ENCODE assay signal across 11 cellular contexts in the genomic region with DNA sequence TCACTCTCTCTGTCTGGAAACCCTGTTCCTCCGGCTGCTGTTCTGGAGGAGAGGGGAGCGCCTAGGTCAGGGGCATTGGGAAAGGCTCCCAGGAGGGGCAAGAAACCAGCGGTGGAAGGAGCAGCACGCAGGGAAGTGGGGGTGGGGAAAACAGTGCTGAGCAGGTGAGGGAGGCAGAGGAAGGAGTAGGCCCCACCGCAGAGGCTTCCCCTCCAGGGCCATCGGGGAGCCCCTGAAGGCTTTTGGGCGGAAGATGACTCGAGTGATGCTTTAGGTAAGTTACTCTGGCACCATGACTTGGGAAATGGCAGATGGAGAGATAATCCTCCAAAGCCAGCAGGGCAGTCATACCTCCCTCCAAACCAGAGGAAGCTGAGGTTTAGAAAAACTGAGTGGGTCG.
DNase-seq lines count a peak whose midpoint lies in the region; ATAC-seq and TF ChIP-seq lines count a peak whose summit lies in the region.
"Had no signal": no experiment of that assay in that cellular context is flagged by ENCODE, and none has a peak within 500 bp of the region (broad histone marks: within the 10 kb centered on the region; RNA-seq: fewer than 3 reads in every experiment).

No MANE protein-coding gene starts in this region.

- peak overlapping the region in 1 of 2 experiments; percentile 65; a peak in 2 of 5 replicates for H3K4me3 Mint-ChIP-seq in H9
- H3K4me3 Mint-ChIP-seq in activated naive CD8-positive, alpha-beta T cell treated with anti-CD3 and anti-CD28 coated beads, Interleukin-2, amount 50 U/mL, for 24 hours = no peak overlapping the region
- H3K4me3 Mint-ChIP-seq in mesothelial cell of epicardium = no peak overlapping the region

- peak overlapping the region; percentile 90 to 99 (median 97) for H3K27ac ChIP-seq in BLaER1 treated with 17β-estradiol and CSF1 and Interleukin-3, amounts not matched to agents 10 nM and 100 nM
- no peak overlapping the region for H3K27ac ChIP-seq in H9 (ENCODE audit: insufficient read length, low read depth, low read length)
- H3K27ac ChIP-seq in neutrophil = peak overlapping the region; percentile 97

- H4K5ac ChIP-seq in H9 (ENCODE audit: insufficient read length, low read depth, low read length) = no peak overlapping the region

- H3K9ac ChIP-seq in BLaER1 treated with 17β-estradiol and CSF1 and Interleukin-3, amounts not matched to agents 10 nM and 100 nM = peak overlapping the region; percentile 74 to 89 (median 85)
- H3K9ac ChIP-seq in H9 (ENCODE audit: extremely low read depth, insufficient read length, low read length) = no peak overlapping the region

- no peak overlapping the region for H3K18ac ChIP-seq in H9 (ENCODE audit: insufficient read length, low read depth, low read length)

- H4K8ac ChIP-seq in H9 (replicated peaks; ENCODE audit: insufficient read length, low read depth, low read length) = no peak overlapping the region

- no peak overlapping the region for H2BK5ac ChIP-seq in H9 (ENCODE audit: insufficient read length, low read length)

- H3T11ph ChIP-seq in H9 (ENCODE audit: low read length) = no peak overlapping the region

- H3K27me3 Mint-ChIP-seq in H9 (ENCODE audit: low read depth) (peaks cover 4% of the 10 kb centered on the region), mesothelial cell of epicardium (ENCODE audit: low read depth) (no peaks in the 10 kb centered on the region)
- no peaks in the 10 kb centered on the region for H3K27me3 Mint-ChIP-seq in activated naive CD8-positive, alpha-beta T cell treated with anti-CD3 and anti-CD28 coated beads, Interleukin-2, amount 50 U/mL, for 24 hours

- no CpG with 5 or more reads among the region's 9 CpGs for WGBS in H9 (ENCODE audit: extremely low coverage, insufficient read length, low lambda C conversion rate)

- H2BK12ac ChIP-seq in H9 (ENCODE audit: insufficient read length, low read depth, low read length) = no peak overlapping the region

- no peak overlapping the region for H2AFZ ChIP-seq in H9 (ENCODE audit: low read length)

- H3K36me3 Mint-ChIP-seq in H9 (ENCODE audit: insufficient read depth in 1 of 3, low read depth in 3 of 3) = peaks cover 2 to 8% (median 6%) of the 10 kb centered on the region in 3 experiments; a peak in 5 of 7 replicates
- H3K36me3 Mint-ChIP-seq in activated naive CD8-positive, alpha-beta T cell treated with anti-CD3 and anti-CD28 coated beads, Interleukin-2, amount 50 U/mL, for 24 hours (ENCODE audit: low read depth) = no peaks in the 10 kb centered on the region
- H3K36me3 Mint-ChIP-seq in mesothelial cell of epicardium = peaks cover 7% of the 10 kb centered on the region

- no peak overlapping the region for H3K56ac ChIP-seq in H9 (ENCODE audit: insufficient read length, low read depth, low read length)

- no peaks in the 10 kb centered on the region for H3K27me3 ChIP-seq in BLaER1 treated with 17β-estradiol and CSF1 and Interleukin-3, amounts not matched to agents 10 nM and 100 nM
- H3K27me3 ChIP-seq in H9 (ENCODE audit: insufficient read depth, low read length) (no peaks in the 10 kb centered on the region), neutrophil (no peaks in the 10 kb centered on the region)
- H3K27me3 ChIP-seq: stomach had no signal

- no peak for TF ChIP-seq CTCF in H9 (conservative IDR thresholded peaks at IDR 0.05)
- TF ChIP-seq CTCF in neutrophil (IDR thresholded peaks at IDR 0.05) = no peak
- TF ChIP-seq CTCF in mesothelial cell of epicardium (IDR thresholded peaks at IDR 0.05; ENCODE audit: unreplicated experiment) = no peak

- H3K27ac Mint-ChIP-seq in H9 (peak overlapping the region in 2 of 3 experiments; percentile 80 to 89; a peak in 3 of 7 replicates), mesothelial cell of epicardium (no peak overlapping the region)
- H3K27ac Mint-ChIP-seq in activated naive CD8-positive, alpha-beta T cell treated with anti-CD3 and anti-CD28 coated beads, Interleukin-2, amount 50 U/mL, for 24 hours = no peak overlapping the region

- peaks cover 0 to 36% (median 0%) of the 10 kb centered on the region in 11 experiments; a peak in 5 of 22 replicates for H3K36me3 ChIP-seq in BLaER1 treated with 17β-estradiol and CSF1 and Interleukin-3, amounts not matched to agents 10 nM and 100 nM
- peaks cover 6% of the 10 kb centered on the region for H3K36me3 ChIP-seq in neutrophil

- no peak overlapping the region for H2BK15ac ChIP-seq in H9 (ENCODE audit: low read depth, low read length)

- H3K14ac ChIP-seq in H9 (ENCODE audit: insufficient read depth, low read length) = no peak overlapping the region

- H3K79me2 ChIP-seq in H9 (ENCODE audit: insufficient read depth, low read length) = no peaks in the 10 kb centered on the region

- H4K91ac ChIP-seq in H9 (ENCODE audit: insufficient read length, low read depth, low read length) = no peak overlapping the region

- DNase-seq in H9 (no peak), mesothelial cell of epicardium (ENCODE audit: low spot score in 2 of 2, unreplicated experiment in 2 of 2) (no peak), mucosa of gallbladder (ENCODE audit: low spot score) (no peak), GOT3 (lab: John Stamatoyannopoulos, UW) (no peak)
- peak; percentile 41 for DNase-seq in activated naive CD8-positive, alpha-beta T cell treated with anti-CD3 and anti-CD28 coated beads, Interleukin-2, amount 50 U/mL, for 24 hours
- DNase-seq: NCI-H510A treated with DMSO at 0.1 percent for 48 hours; stimulated activated CD4-positive, alpha-beta T cell treated with anti-CD3 and anti-CD28 coated beads, Interleukin-2, amount 100 ng/mL, for 24 hours had no signal

- H2AK5ac ChIP-seq in H9 (ENCODE audit: insufficient read length, low read length) = no peak overlapping the region

- ATAC-seq in activated naive CD8-positive, alpha-beta T cell treated with anti-CD3 and anti-CD28 coated beads, Interleukin-2, amount 50 U/mL, for 24 hours = peak; percentile 34
- ATAC-seq in HG02798 (IDR thresholded peaks at IDR 0.05; ENCODE audit: poor library complexity, unreplicated experiment) = no peak

- H3K4me1 ChIP-seq in BLaER1 treated with 17β-estradiol and CSF1 and Interleukin-3, amounts not matched to agents 10 nM and 100 nM = peaks cover 68 to 98% (median 96%) of the 10 kb centered on the region in 10 experiments
- peaks cover 23% of the 10 kb centered on the region for H3K4me1 ChIP-seq in H9 (ENCODE audit: insufficient read depth, low read length)
- peaks cover 73 to 77% of the 10 kb centered on the region in 2 experiments for H3K4me1 ChIP-seq in neutrophil (ENCODE audit: control insufficient read depth in 1 of 2, insufficient read depth in 1 of 2, low read depth in 1 of 2, low read length in 1 of 2)

- H2BK20ac ChIP-seq in H9 (ENCODE audit: low read depth, low read length, poor library complexity, severe bottlenecking) = no peak overlapping the region

- H3K79me1 ChIP-seq in H9 (ENCODE audit: insufficient read depth, low read depth, low read length, poor library complexity, severe bottlenecking) = no peaks in the 10 kb centered on the region

- H4K20me1 ChIP-seq in BLaER1 treated with 17β-estradiol and CSF1 and Interleukin-3, amounts not matched to agents 10 nM and 100 nM = no peaks in the 10 kb centered on the region
- H4K20me1 ChIP-seq in H9 (ENCODE audit: control insufficient read depth, insufficient read depth, insufficient read length) = no peaks in the 10 kb centered on the region

- no peak overlapping the region for H3K4ac ChIP-seq in H9 (ENCODE audit: low read depth, low read length)

- no peak overlapping the region for H2BK120ac ChIP-seq in H9 (ENCODE audit: low read depth, low read length, poor library complexity, severe bottlenecking)

- no peaks in the 10 kb centered on the region for H3K9me3 ChIP-seq in BLaER1 treated with 17β-estradiol and CSF1 and Interleukin-3, amounts not matched to agents 10 nM and 100 nM (replicated peaks in 1 of 11)
- H3K9me3 ChIP-seq in H9 (ENCODE audit: control insufficient read depth, low read depth, low read length) (no peaks in the 10 kb centered on the region), neutrophil (no peaks in the 10 kb centered on the region)
- H3K9me3 ChIP-seq: stomach had no signal

- H3K9me3 Mint-ChIP-seq in H9 (no peaks in the 10 kb centered on the region; a peak in 1 of 5 replicates), mesothelial cell of epicardium (no peaks in the 10 kb centered on the region)
- no peaks in the 10 kb centered on the region for H3K9me3 Mint-ChIP-seq in activated naive CD8-positive, alpha-beta T cell treated with anti-CD3 and anti-CD28 coated beads, Interleukin-2, amount 50 U/mL, for 24 hours

- H3K4me1 Mint-ChIP-seq in H9 (peaks cover 77 to 78% of the 10 kb centered on the region in 2 experiments), mesothelial cell of epicardium (peaks cover 38% of the 10 kb centered on the region)
- peaks cover 57% of the 10 kb centered on the region for H3K4me1 Mint-ChIP-seq in activated naive CD8-positive, alpha-beta T cell treated with anti-CD3 and anti-CD28 coated beads, Interleukin-2, amount 50 U/mL, for 24 hours

- H3K23ac ChIP-seq in H9 (ENCODE audit: insufficient read length, low read depth, low read length) = no peak overlapping the region

- H3K23me2 ChIP-seq in H9 (ENCODE audit: insufficient read length, low read depth, low read length, poor library complexity, severe bottlenecking) = no peaks in the 10 kb centered on the region

- H3K4me3 ChIP-seq in BLaER1 treated with 17β-estradiol and CSF1 and Interleukin-3, amounts not matched to agents 10 nM and 100 nM = peak overlapping the region in 9 of 10 experiments; percentile 4 to 53 (median 34); a peak in 9 of 20 replicates
- H3K4me3 ChIP-seq in neutrophil (ENCODE audit: low read depth in 1 of 2, low read length in 1 of 2) = peak overlapping the region; percentile 35 to 50
- H3K4me3 ChIP-seq: stomach had no signal

- peak overlapping the region; percentile 77 to 98 (median 85) for H3K4me2 ChIP-seq in BLaER1 treated with 17β-estradiol and CSF1 and Interleukin-3, amounts not matched to agents 10 nM and 100 nM
- H3K4me2 ChIP-seq in H9 (ENCODE audit: insufficient read depth, insufficient read length, low read length) = no peak overlapping the region

Comparison
In these comparisons a context has a peak if more than half of its experiments do, and no peak if none do; other contexts are left out.
1. H3K27ac Mint-ChIP-seq: peak in H9 (2 of 3); none in activated naive CD8-positive, alpha-beta T cell treated with anti-CD3 and anti-CD28 coated beads, Interleukin-2, amount 50 U/mL, for 24 hours (single experiment) and mesothelial cell of epicardium (single experiment).